In the genomic region with DNA sequence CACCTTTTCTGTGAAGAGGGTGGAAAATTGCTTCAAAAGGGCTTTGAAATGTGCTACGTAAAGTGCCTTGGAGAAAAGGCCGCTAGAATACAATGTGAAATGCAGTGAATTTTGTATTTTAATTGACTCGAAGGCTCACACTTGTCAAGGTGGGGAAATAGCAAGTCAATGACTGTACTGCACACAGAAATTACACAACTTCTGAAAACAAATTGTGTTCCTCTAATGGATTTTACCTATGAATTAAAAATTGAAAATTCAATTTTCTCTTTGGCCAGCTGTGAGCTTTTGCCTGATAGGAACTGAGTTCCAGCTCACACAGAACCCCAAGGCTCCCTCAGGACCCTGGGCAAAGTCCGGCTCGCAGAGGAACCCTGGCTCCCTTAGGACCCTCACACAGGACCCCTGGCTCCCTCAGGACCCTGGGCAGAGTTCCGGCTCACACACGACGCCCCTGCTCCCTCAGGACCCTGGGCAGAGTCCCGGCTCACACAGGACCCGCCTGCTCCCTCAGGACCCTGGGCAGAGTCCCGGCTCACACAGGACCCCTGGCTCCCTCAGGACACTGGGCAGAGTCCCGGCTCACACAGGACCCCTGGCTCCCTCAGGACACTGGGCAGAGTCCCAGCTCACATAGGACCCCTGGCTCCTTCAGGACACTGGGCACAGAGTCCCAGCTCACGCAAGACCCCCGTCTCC, we compare ENCODE assay signal across 23 cellular contexts.
"Had no signal": no experiment of that assay in that cellular context is flagged by ENCODE, and none has a peak within 500 bp of the region (broad histone marks: within the 10 kb centered on the region; RNA-seq: fewer than 3 reads in every experiment).

No MANE protein-coding gene starts in this region.

- H3K4me1 Mint-ChIP-seq: activated naive CD8-positive, alpha-beta T cell treated with anti-CD3 and anti-CD28 coated beads, Interleukin-2, amount 10 ng/mL, durations not matched to agents 7 days and 5 days; central memory CD8-positive, alpha-beta T cell had no signal

- H3K27ac Mint-ChIP-seq: activated CD8-positive, alpha-beta T cell treated with anti-CD3 and anti-CD28 coated beads, Interleukin-2, amount 10 ng/mL, durations not matched to agents 7 days and 5 days; activated naive CD8-positive, alpha-beta T cell treated with anti-CD3 and anti-CD28 coated beads, Interleukin-2, amount 10 ng/mL, durations not matched to agents 7 days and 5 days; brain; naive B cell; WTC11 had no signal

- H3K27me3 ChIP-seq: gastrocnemius medialis, SJSA1 had no signal

- H3K27me3 Mint-ChIP-seq: activated naive CD8-positive, alpha-beta T cell treated with anti-CD3 and anti-CD28 coated beads, Interleukin-2, amount 10 ng/mL, durations not matched to agents 7 days and 5 days had no signal

- H3K9me3 Mint-ChIP-seq: activated naive CD8-positive, alpha-beta T cell treated with anti-CD3 and anti-CD28 coated beads, Interleukin-2, amount 10 ng/mL, durations not matched to agents 7 days and 5 days; central memory CD8-positive, alpha-beta T cell had no signal

- H3K36me3 ChIP-seq: gastrocnemius medialis, heart left ventricle, SJSA1 had no signal

- H3K4me3 Mint-ChIP-seq: activated CD8-positive, alpha-beta T cell treated with anti-CD3 and anti-CD28 coated beads, Interleukin-2, amount 10 ng/mL, durations not matched to agents 7 days and 5 days; activated naive CD8-positive, alpha-beta T cell treated with anti-CD3 and anti-CD28 coated beads, Interleukin-2, amount 10 ng/mL, durations not matched to agents 7 days and 5 days; brain; central memory CD8-positive, alpha-beta T cell; naive B cell; stimulated activated naive B cell treated with anti-CD40 and anti-IgM and Interleukin-4, amounts not matched to agents 10 μg/mL and 1 μg/mL and 100 μg/mL, for 72 hours; WTC11 had no signal

- H3K27ac ChIP-seq: coronary artery, gastrocnemius medialis, heart left ventricle, SJSA1, skin epidermis had no signal

- FAIRE-seq: keratinocyte, TTC549 had no signal

- ATAC-seq: activated CD8-positive, alpha-beta T cell treated with anti-CD3 and anti-CD28 coated beads, Interleukin-2, amount 10 ng/mL, durations not matched to agents 7 days and 5 days; gastrocnemius medialis; heart left ventricle; stimulated activated naive B cell treated with anti-CD40 and anti-IgM and Interleukin-4, amounts not matched to agents 10 μg/mL and 1 μg/mL and 100 μg/mL, for 72 hours; WTC11 had no signal

- H3K4me3 ChIP-seq: coronary artery, gastrocnemius medialis, heart left ventricle, SJSA1, skin epidermis had no signal

- H3K4me1 ChIP-seq: SJSA1 had no signal

- DNase-seq: activated CD4-positive, alpha-beta T cell treated with anti-CD3 and anti-CD28 coated beads for 4 hours; activated CD8-positive, alpha-beta memory T cell treated with anti-CD3 and anti-CD28 coated beads, Interleukin-2, amount 50 U/mL, for 4 hours; activated CD8-positive, alpha-beta T cell treated with anti-CD3 and anti-CD28 coated beads, Interleukin-2, amount 10 ng/mL, durations not matched to agents 7 days and 5 days; activated naive CD4-positive, alpha-beta T cell; activated naive CD8-positive, alpha-beta T cell treated with anti-CD3 and anti-CD28 coated beads, Interleukin-2, amount 10 ng/mL, durations not matched to agents 7 days and 5 days; effector CD8-positive, alpha-beta T cell; midbrain; naive B cell; stimulated activated CD4-positive, alpha-beta T cell treated with anti-CD3 and anti-CD28 coated beads, Interleukin-15, amount 100 ng/mL, for 24 hours; stimulated activated CD4-positive, alpha-beta T cell treated with anti-CD3 and anti-CD28 coated beads, Interleukin-4, amount 100 ng/mL, for 1 hour; stimulated activated naive B cell treated with anti-CD40 and anti-IgM and Interleukin-4, amounts not matched to agents 10 μg/mL and 1 μg/mL and 100 μg/mL, for 72 hours; T-helper 2 cell; trophoblast cell had no signal

- H3K36me3 Mint-ChIP-seq: activated naive CD8-positive, alpha-beta T cell treated with anti-CD3 and anti-CD28 coated beads, Interleukin-2, amount 10 ng/mL, durations not matched to agents 7 days and 5 days; brain; naive B cell; stimulated activated naive B cell treated with anti-CD40 and anti-IgM and Interleukin-4, amounts not matched to agents 10 μg/mL and 1 μg/mL and 100 μg/mL, for 72 hours had no signal

- H3K9me3 ChIP-seq: gastrocnemius medialis, heart left ventricle, SJSA1 had no signal
